ENCODE assay signal across 1 cellular context in the genomic region with DNA sequence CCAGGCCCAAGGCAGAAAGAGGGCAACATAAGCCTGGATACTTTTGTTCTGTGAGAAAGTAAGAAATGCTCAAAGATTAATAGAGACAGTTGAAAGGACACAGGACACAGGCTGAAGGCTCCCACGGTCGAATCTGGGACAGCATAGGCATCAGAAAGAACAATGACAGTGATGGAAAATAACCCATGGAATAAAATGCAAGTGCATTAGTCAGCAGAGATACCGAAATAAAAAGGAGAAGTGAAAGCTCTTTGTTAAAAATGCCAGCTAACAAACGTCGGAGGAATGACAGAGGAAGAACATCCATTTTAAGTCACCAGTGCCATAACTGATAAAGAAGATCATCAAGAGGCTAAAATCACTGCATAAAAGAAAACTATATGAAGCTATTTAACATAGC.
TF ChIP-seq lines count a peak whose summit lies in the region.

No MANE protein-coding gene starts in this region.

TF ChIP-seq in GM12878, 131 proteins besides CTCF, POLR2A, EP300 and RAD21 (continued from another document):
- TF ChIP-seq, protein P1, sequence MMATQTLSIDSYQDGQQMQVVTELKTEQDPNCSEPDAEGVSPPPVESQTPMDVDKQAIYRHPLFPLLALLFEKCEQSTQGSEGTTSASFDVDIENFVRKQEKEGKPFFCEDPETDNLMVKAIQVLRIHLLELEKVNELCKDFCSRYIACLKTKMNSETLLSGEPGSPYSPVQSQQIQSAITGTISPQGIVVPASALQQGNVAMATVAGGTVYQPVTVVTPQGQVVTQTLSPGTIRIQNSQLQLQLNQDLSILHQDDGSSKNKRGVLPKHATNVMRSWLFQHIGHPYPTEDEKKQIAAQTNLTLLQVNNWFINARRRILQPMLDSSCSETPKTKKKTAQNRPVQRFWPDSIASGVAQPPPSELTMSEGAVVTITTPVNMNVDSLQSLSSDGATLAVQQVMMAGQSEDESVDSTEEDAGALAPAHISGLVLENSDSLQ (IDR thresholded peaks at IDR 0.05): peak; percentile 53; the same call in 1 of the 2 replicates
- TF ChIP-seq CREB1 (IDR thresholded peaks at IDR 0.05; ENCODE audit: low read depth): no peak
- TF ChIP-seq, protein P2, sequence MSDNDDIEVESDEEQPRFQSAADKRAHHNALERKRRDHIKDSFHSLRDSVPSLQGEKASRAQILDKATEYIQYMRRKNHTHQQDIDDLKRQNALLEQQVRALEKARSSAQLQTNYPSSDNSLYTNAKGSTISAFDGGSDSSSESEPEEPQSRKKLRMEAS (IDR thresholded peaks at IDR 0.05; ENCODE audit: low read depth, low read length): no peak
- TF ChIP-seq, protein P3, sequence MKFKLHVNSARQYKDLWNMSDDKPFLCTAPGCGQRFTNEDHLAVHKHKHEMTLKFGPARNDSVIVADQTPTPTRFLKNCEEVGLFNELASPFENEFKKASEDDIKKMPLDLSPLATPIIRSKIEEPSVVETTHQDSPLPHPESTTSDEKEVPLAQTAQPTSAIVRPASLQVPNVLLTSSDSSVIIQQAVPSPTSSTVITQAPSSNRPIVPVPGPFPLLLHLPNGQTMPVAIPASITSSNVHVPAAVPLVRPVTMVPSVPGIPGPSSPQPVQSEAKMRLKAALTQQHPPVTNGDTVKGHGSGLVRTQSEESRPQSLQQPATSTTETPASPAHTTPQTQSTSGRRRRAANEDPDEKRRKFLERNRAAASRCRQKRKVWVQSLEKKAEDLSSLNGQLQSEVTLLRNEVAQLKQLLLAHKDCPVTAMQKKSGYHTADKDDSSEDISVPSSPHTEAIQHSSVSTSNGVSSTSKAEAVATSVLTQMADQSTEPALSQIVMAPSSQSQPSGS (IDR thresholded peaks at IDR 0.05; ENCODE audit: low read length): no peak
- no peak for TF ChIP-seq NFXL1 (IDR thresholded peaks at IDR 0.05; ENCODE audit: borderline replicate concordance)
- 0 out of 2 replicates have a peak, but pooled peaks have one; percentile 46 for TF ChIP-seq MEF2A (IDR thresholded peaks at IDR 0.05; ENCODE audit: insufficient read depth, low read depth, low read length)
- peak; percentile 33; the same call in 1 of the 2 replicates for TF ChIP-seq NR2C1 (IDR thresholded peaks at IDR 0.05)
- no peak for TF ChIP-seq RFX5 (IDR thresholded peaks at IDR 0.05; ENCODE audit: low read depth, low read length)
- no peak for TF ChIP-seq EZH2 (IDR thresholded peaks at IDR 0.05; ENCODE audit: borderline replicate concordance, control insufficient read depth, low read depth, low read length)
- TF ChIP-seq SRF (IDR thresholded peaks at IDR 0.05; ENCODE audit: low read depth in 2 of 2, low read length in 2 of 2): no peak
- peak; percentile 95; the same call in 1 of the 2 replicates for TF ChIP-seq BACH1 (IDR thresholded peaks at IDR 0.05; ENCODE audit: borderline replicate concordance)
- TF ChIP-seq ZNF24 (IDR thresholded peaks at IDR 0.05): no peak
- TF ChIP-seq ZNF384 (IDR thresholded peaks at IDR 0.05; ENCODE audit: borderline replicate concordance, low read depth, low read length): no peak
- TF ChIP-seq GATAD2B (conservative IDR thresholded peaks at IDR 0.05; ENCODE audit: low read depth): no peak
- peak; percentile 52; the same call in 1 of the 2 replicates for TF ChIP-seq NBN (IDR thresholded peaks at IDR 0.05)
- peak; percentile 67 for TF ChIP-seq EED (IDR thresholded peaks at IDR 0.05; ENCODE audit: low read depth)
- TF ChIP-seq MEF2B (IDR thresholded peaks at IDR 0.05; ENCODE audit: partially characterized antibody, poor library complexity, severe bottlenecking): peak; percentile 43
- peak; percentile 56 for TF ChIP-seq IKZF1 (conservative IDR thresholded peaks at IDR 0.05)
- TF ChIP-seq HDAC2 (IDR thresholded peaks at IDR 0.05): no peak
- TF ChIP-seq IRF4 (IDR thresholded peaks at IDR 0.05; ENCODE audit: low read depth, low read length): peak; percentile 73
- TF ChIP-seq IKZF2 (IDR thresholded peaks at IDR 0.05): peak; percentile 70 to 82; a peak in 3 of 4 replicates
- no peak for TF ChIP-seq TBL1XR1 (IDR thresholded peaks at IDR 0.05; ENCODE audit: low read depth, low read length)
- TF ChIP-seq, protein P4, sequence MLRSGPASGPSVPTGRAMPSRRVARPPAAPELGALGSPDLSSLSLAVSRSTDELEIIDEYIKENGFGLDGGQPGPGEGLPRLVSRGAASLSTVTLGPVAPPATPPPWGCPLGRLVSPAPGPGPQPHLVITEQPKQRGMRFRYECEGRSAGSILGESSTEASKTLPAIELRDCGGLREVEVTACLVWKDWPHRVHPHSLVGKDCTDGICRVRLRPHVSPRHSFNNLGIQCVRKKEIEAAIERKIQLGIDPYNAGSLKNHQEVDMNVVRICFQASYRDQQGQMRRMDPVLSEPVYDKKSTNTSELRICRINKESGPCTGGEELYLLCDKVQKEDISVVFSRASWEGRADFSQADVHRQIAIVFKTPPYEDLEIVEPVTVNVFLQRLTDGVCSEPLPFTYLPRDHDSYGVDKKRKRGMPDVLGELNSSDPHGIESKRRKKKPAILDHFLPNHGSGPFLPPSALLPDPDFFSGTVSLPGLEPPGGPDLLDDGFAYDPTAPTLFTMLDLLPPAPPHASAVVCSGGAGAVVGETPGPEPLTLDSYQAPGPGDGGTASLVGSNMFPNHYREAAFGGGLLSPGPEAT (IDR thresholded peaks at IDR 0.05; ENCODE audit: low read depth): peak; percentile 72
- peak; percentile 97 for TF ChIP-seq SPI1 (IDR thresholded peaks at IDR 0.05; ENCODE audit: borderline replicate concordance, insufficient read depth, low read depth, low read length)
- TF ChIP-seq, protein P5, sequence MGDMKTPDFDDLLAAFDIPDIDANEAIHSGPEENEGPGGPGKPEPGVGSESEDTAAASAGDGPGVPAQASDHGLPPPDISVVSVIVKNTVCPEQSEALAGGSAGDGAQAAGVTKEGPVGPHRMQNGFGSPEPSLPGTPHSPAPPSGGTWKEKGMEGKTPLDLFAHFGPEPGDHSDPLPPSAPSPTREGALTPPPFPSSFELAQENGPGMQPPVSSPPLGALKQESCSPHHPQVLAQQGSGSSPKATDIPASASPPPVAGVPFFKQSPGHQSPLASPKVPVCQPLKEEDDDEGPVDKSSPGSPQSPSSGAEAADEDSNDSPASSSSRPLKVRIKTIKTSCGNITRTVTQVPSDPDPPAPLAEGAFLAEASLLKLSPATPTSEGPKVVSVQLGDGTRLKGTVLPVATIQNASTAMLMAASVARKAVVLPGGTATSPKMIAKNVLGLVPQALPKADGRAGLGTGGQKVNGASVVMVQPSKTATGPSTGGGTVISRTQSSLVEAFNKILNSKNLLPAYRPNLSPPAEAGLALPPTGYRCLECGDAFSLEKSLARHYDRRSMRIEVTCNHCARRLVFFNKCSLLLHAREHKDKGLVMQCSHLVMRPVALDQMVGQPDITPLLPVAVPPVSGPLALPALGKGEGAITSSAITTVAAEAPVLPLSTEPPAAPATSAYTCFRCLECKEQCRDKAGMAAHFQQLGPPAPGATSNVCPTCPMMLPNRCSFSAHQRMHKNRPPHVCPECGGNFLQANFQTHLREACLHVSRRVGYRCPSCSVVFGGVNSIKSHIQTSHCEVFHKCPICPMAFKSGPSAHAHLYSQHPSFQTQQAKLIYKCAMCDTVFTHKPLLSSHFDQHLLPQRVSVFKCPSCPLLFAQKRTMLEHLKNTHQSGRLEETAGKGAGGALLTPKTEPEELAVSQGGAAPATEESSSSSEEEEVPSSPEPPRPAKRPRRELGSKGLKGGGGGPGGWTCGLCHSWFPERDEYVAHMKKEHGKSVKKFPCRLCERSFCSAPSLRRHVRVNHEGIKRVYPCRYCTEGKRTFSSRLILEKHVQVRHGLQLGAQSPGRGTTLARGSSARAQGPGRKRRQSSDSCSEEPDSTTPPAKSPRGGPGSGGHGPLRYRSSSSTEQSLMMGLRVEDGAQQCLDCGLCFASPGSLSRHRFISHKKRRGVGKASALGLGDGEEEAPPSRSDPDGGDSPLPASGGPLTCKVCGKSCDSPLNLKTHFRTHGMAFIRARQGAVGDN (IDR thresholded peaks at IDR 0.05): no peak
- TF ChIP-seq, protein P6, sequence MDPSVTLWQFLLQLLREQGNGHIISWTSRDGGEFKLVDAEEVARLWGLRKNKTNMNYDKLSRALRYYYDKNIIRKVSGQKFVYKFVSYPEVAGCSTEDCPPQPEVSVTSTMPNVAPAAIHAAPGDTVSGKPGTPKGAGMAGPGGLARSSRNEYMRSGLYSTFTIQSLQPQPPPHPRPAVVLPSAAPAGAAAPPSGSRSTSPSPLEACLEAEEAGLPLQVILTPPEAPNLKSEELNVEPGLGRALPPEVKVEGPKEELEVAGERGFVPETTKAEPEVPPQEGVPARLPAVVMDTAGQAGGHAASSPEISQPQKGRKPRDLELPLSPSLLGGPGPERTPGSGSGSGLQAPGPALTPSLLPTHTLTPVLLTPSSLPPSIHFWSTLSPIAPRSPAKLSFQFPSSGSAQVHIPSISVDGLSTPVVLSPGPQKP (IDR thresholded peaks at IDR 0.05; ENCODE audit: low read depth, low read length): no peak
